23 cellular contexts compared by ENCODE assay signal in genomic region chr11:8357505-8357888, GRCh38.
"Had no signal": no experiment of that assay in that cellular context is flagged by ENCODE, and none has a peak within 500 bp of the region (broad histone marks: within the 10 kb centered on the region; RNA-seq: fewer than 3 reads in every experiment).

No MANE protein-coding gene starts in this region.

- H3K4me3 ChIP-seq: body of pancreas, lung, skin epidermis, vagina had no signal

- DNase-seq: activated CD4-positive, alpha-beta T cell treated with anti-CD3 and anti-CD28 coated beads, Interleukin-2, amount 50 U/mL, for 1 hour; activated CD4-positive, CD25-positive, alpha-beta regulatory T cell treated with anti-CD3 and anti-CD28 coated beads, Interleukin-2, amount 50 U/mL, for 72 hours; activated CD8-positive, alpha-beta memory T cell treated with anti-CD3 and anti-CD28 coated beads, Interleukin-2, amount 50 U/mL, for 48 hours; activated gamma-delta T cell treated with Interleukin-2 at 50 U/mL for 16 hours; amniotic stem cell; foreskin keratinocyte; stimulated activated CD4-positive, alpha-beta T cell treated with anti-CD3 and anti-CD28 coated beads, Interleukin-15, amount 100 ng/mL, for 24 hours; stimulated activated CD4-positive, alpha-beta T cell treated with anti-CD3 and anti-CD28 coated beads, Interleukin-2, amount 100 ng/mL, for 48 hours; T1000 had no signal

- H3K9me3 Mint-ChIP-seq: activated naive CD4-positive, alpha-beta T cell treated with anti-CD3 and anti-CD28 coated beads, Interleukin-2, amount 50 U/mL, for 72 hours; mesothelial cell of epicardium; nephron progenitor cell; stimulated activated naive CD8-positive, alpha-beta T cell treated with anti-CD3 and anti-CD28 coated beads, Interleukin-15, Interleukin-2, amounts not matched to agents 100 ng/mL and 50 ng/mL, for 24 hours had no signal

- H3K27ac ChIP-seq: body of pancreas, dorsolateral prefrontal cortex, epithelial cell of prostate, foreskin keratinocyte, skin epidermis, tibial nerve, vagina had no signal

- H3K4me1 ChIP-seq: foreskin keratinocyte had no signal

- H3K4me3 Mint-ChIP-seq: mesothelial cell of epicardium; stimulated activated naive CD8-positive, alpha-beta T cell treated with anti-CD3 and anti-CD28 coated beads, Interleukin-15, Interleukin-2, amounts not matched to agents 100 ng/mL and 50 ng/mL, for 24 hours had no signal

- FAIRE-seq: colon, keratinocyte had no signal

- H3K36me3 ChIP-seq: tibial nerve, vagina had no signal

- H3K36me3 Mint-ChIP-seq: activated naive CD4-positive, alpha-beta T cell treated with anti-CD3 and anti-CD28 coated beads, Interleukin-2, amount 50 U/mL, for 72 hours; mesothelial cell of epicardium had no signal

- ATAC-seq: activated naive CD4-positive, alpha-beta T cell treated with anti-CD3 and anti-CD28 coated beads, Interleukin-2, amount 50 U/mL, for 72 hours; foreskin keratinocyte; left lobe of liver had no signal

- H3K9me3 ChIP-seq: body of pancreas, tibial nerve, vagina had no signal

- H3K27me3 ChIP-seq: body of pancreas, dorsolateral prefrontal cortex, tibial nerve, vagina had no signal

- H3K27ac Mint-ChIP-seq: activated naive CD4-positive, alpha-beta T cell treated with anti-CD3 and anti-CD28 coated beads, Interleukin-2, amount 50 U/mL, for 72 hours; mesothelial cell of epicardium; nephron progenitor cell; stimulated activated naive CD8-positive, alpha-beta T cell treated with anti-CD3 and anti-CD28 coated beads, Interleukin-15, Interleukin-2, amounts not matched to agents 100 ng/mL and 50 ng/mL, for 24 hours had no signal
